24 cellular contexts compared by ENCODE assay signal in the genomic region with DNA sequence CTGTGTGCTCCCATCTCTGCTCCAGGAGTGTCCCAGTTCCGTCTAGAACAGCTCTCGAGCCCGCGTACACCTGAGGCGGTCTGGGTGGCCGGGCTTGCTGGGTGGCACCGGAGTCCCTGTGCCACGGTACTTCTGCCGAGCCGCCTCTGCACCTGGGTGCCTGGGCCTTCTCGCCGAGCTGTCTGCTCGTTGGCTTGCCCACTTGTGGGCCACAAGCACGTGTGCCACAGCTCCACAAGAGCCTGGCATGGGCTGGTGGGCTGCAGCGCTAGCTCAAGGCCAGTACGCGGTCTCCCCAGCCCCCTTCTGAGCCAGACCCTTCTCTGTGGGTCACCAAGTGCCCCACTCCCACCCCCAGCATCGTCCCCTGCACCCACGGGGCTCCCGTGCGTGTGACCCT.
"Had no signal": no experiment of that assay in that cellular context is flagged by ENCODE, and none has a peak within 500 bp of the region (broad histone marks: within the 10 kb centered on the region; RNA-seq: fewer than 3 reads in every experiment).

No MANE protein-coding gene starts in this region.

- H3K4me1 ChIP-seq: parathyroid adenoma, right lobe of liver, upper lobe of left lung had no signal

- H2AFZ ChIP-seq: parathyroid adenoma had no signal

- H3K27me3 ChIP-seq: ovary, right lobe of liver, sigmoid colon, stomach, thyroid gland, tibial nerve, upper lobe of left lung, vagina had no signal

- H3K9ac ChIP-seq: parathyroid adenoma had no signal

- H3K9me3 ChIP-seq: ovary, psoas muscle, right lobe of liver, stomach, thoracic aorta, thyroid gland, upper lobe of left lung, vagina had no signal

- FAIRE-seq: small intestine, urothelium cell line had no signal

- H3K79me2 ChIP-seq: parathyroid adenoma had no signal

- H3K27ac ChIP-seq: ovary, parathyroid adenoma, psoas muscle, right lobe of liver, sigmoid colon, stomach, thoracic aorta, thyroid gland, tibial nerve, upper lobe of left lung, vagina had no signal

- H3K4me3 ChIP-seq: ovary, psoas muscle, right lobe of liver, sigmoid colon, stomach, thoracic aorta, thyroid gland, tibial nerve, upper lobe of left lung, vagina had no signal

- DNase-seq: naive thymus-derived CD4-positive, alpha-beta T cell; natural killer cell; occipital lobe; ovary; posterior cingulate gyrus; psoas muscle; right lobe of liver; sigmoid colon; small intestine; stimulated activated CD4-positive, alpha-beta T cell treated with anti-CD3 and anti-CD28 coated beads, Interleukin-15, amount 100 ng/mL, for 24 hours; stimulated activated CD4-positive, alpha-beta T cell treated with anti-CD3 and anti-CD28 coated beads, Interleukin-2, amount 100 ng/mL, for 24 hours; stimulated activated CD4-positive, alpha-beta T cell treated with anti-CD3 and anti-CD28 coated beads, Interleukin-2, amount 100 ng/mL, for 48 hours; stimulated activated CD4-positive, alpha-beta T cell treated with anti-CD3 and anti-CD28 coated beads, Interleukin-4, amount 100 ng/mL, for 24 hours; stimulated activated naive B cell treated with anti-CD40 and anti-IgM and Interleukin-4, amounts not matched to agents 10 μg/mL and 1 μg/mL and 100 μg/mL, for 72 hours; stimulated activated naive CD4-positive, alpha-beta T cell treated with Interleukin-2 at 50 U/mL for 16 hours; stomach; thyroid gland; trophoblast cell had no signal

- H3K36me3 ChIP-seq: ovary, right lobe of liver, sigmoid colon, stomach, thoracic aorta, thyroid gland, tibial nerve, upper lobe of left lung, vagina had no signal
